In the genomic region with DNA sequence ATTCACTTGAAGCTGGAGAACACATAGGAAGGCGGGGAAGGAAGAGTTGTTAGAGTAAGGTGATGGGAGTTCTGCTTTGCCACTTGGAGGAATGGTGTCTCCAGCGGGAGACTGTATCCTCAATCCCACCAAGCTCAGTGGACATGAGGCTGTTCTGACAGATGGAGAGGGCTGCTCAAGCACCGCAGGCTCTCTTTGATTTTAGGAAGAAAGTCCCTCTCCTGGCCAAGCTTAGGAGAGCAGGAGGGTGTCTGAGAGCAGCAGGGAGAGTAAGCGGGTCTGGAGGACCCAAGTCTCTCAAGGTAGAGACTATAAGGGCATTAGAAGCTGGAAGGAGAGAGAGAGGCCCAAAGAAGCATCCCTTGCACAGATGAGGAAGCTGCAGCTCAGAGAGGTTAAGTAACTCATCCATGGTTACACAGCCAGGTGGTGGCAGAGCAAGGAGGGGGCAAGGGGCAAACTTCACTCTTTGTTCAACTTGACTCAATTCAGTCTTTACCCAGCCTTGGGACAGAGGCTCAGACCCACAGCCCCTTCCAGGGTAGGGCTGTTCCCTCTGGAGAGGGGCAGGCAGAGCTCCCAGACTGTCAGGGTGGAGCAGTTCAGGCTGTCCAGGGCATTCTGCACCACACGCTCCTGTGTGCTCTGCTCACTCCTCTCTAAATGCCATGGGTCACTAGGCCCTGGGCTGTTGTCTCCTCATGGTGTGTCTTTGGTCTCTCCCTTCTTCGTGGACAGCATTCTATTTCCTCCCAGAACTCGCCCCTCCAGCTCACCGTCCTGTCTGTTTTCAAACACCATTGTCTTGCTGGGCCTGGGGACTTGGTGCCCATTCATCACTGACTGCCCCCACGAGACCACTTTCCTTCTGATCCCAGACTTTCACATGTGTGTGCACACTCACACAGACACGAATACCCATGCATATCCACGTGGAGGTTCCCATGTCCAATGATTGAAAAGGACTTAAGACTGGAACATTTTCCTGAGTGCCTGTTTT, we compare ENCODE assay signal across 22 cellular contexts. TPM values are rescaled to one million over a fixed set of nuclear protein-coding genes. Genes with fewer than 3 reads are reported as not detected.
A peak's percentile ranks its signal among the peaks of the same experiment; 100 is the strongest.
DNase-seq lines count a peak whose midpoint lies in the region; ATAC-seq, FAIRE-seq and TF ChIP-seq lines count a peak whose summit lies in the region.
"Had no signal": no experiment of that assay in that cellular context is flagged by ENCODE, and none has a peak within 500 bp of the region (broad histone marks: within the 10 kb centered on the region; RNA-seq: fewer than 3 reads in every experiment).

No MANE protein-coding gene starts in this region.

- H3K27me3 ChIP-seq in K562 (ENCODE audit: control insufficient read depth in 2 of 2, insufficient read depth in 2 of 2, low read length in 2 of 2) (peaks cover 6 to 44% of the 10 kb centered on the region in 2 experiments), upper lobe of right lung (peaks cover 26% of the 10 kb centered on the region), testis (no peaks in the 10 kb centered on the region)

- peaks cover 6% of the 10 kb centered on the region; the same call in 1 of the 2 replicates for H4K20me1 ChIP-seq in K562 (replicated peaks; ENCODE audit: control insufficient read depth, insufficient read depth, low read length)

- TF ChIP-seq POLR2A in K562 (conservative IDR thresholded peaks at IDR 0.05) (no peak), testis (IDR thresholded peaks at IDR 0.05) (no peak)

- H2AFZ ChIP-seq in K562 (ENCODE audit: low read depth, low read length): no peak overlapping the region

- no peak for TF ChIP-seq RAD21 in K562 (CRISPR knock-in tag; conservative IDR thresholded peaks at IDR 0.05 in 1 of 2, IDR thresholded peaks at IDR 0.05 in 1 of 2)

- TF ChIP-seq CTCF in K562 (IDR thresholded peaks at IDR 0.05 in 2 of 3, conservative IDR thresholded peaks at IDR 0.05 in 1 of 3; ENCODE audit: insufficient read depth in 2 of 3, low read depth in 1 of 3, low read length in 3 of 3) (no peak), neural crest cell (conservative IDR thresholded peaks at IDR 0.05) (no peak), upper lobe of right lung (IDR thresholded peaks at IDR 0.05) (no peak), testis (IDR thresholded peaks at IDR 0.05) (no peak)

- H3K4me1 Mint-ChIP-seq in neural crest cell: no peaks in the 10 kb centered on the region

- no peak overlapping the region for H3K4me3 ChIP-seq in K562
- no peak overlapping the region for H3K4me3 ChIP-seq in upper lobe of right lung
- no peak overlapping the region for H3K4me3 ChIP-seq in testis
- H3K4me3 ChIP-seq: GM12878 had no signal

- no peak overlapping the region for H3K4me2 ChIP-seq in K562 (ENCODE audit: insufficient read depth, low read length)

- in situ Hi-C loops in K562 (cut with MboI): no loop called here

- H3K4me1 ChIP-seq in K562 (replicated peaks in 1 of 2; ENCODE audit: control insufficient read depth in 2 of 2, insufficient read depth in 2 of 2, low read length in 2 of 2): peaks cover 0 to 3% of the 10 kb centered on the region in 2 experiments; a peak in 1 of 5 replicates
- no peaks in the 10 kb centered on the region for H3K4me1 ChIP-seq in upper lobe of right lung
- no peaks in the 10 kb centered on the region for H3K4me1 ChIP-seq in testis

- no peak overlapping the region; a peak in 1 of 4 replicates for H3K9ac ChIP-seq in K562 (ENCODE audit: insufficient read depth in 1 of 2, low read depth in 2 of 2, low read length in 2 of 2)

- no peak for TF ChIP-seq EP300 in K562 (IDR thresholded peaks at IDR 0.05; ENCODE audit: low read length)

- H3K36me3 ChIP-seq in K562 (ENCODE audit: control insufficient read depth, insufficient read depth, low read length) (no peaks in the 10 kb centered on the region), upper lobe of right lung (no peaks in the 10 kb centered on the region), testis (ENCODE audit: low read depth, missing control alignments) (no peaks in the 10 kb centered on the region)

- no peaks in the 10 kb centered on the region for H3K9me1 ChIP-seq in K562 (ENCODE audit: control insufficient read depth, insufficient read depth, low read length)

- peaks cover 30% of the 10 kb centered on the region for H3K27me3 Mint-ChIP-seq in neural crest cell (ENCODE audit: low read depth)

- no TSS peak for BruUV-seq in K562 (replicated peaks; lab: Mats Ljungman, UMichigan)

- peak; percentile 17 for DNase-seq in activated CD4-positive, CD25-positive, alpha-beta regulatory T cell treated with anti-CD3 and anti-CD28 coated beads, Interleukin-2, amount 50 U/mL, for 72 hours
- no peak for DNase-seq in activated CD4-positive, CD25-positive, alpha-beta regulatory T cell (lab: John Stamatoyannopoulos, UW)
- DNase-seq in K562 (ENCODE audit: extremely low read depth in 1 of 4, low spot score in 3 of 4): no peak
- no peak for DNase-seq in neural crest cell (ENCODE audit: low read depth, low spot score)
- peak; percentile 32 for DNase-seq in upper lobe of right lung
- DNase-seq in inferior parietal cortex (ENCODE audit: extremely low spot score): no peak
- DNase-seq in testis: no peak
- DNase-seq: CD8-positive, alpha-beta T cell; DMS79 treated with DMSO at 0.1 percent for 48 hours; GOT3; KG1; NCI-H1436 treated with DMSO at 0.1 percent for 48 hours; NCI-H2029 treated with DMSO at 0.1 percent for 48 hours; NCI-H774; SHP77 had no signal

- CTCF ChIA-PET in K562 (lab: Yijun Ruan, JAX; ENCODE audit: low intra/inter-chr PET ratio): no interaction called here

- 0 out of 3 replicates have a peak, but pooled peaks have one; percentile 18 for ATAC-seq in K562
- no peak for ATAC-seq in upper lobe of right lung
- no peak for ATAC-seq in GM21528 (IDR thresholded peaks at IDR 0.05; ENCODE audit: low FRiP score, unreplicated experiment)
- ATAC-seq: CD8-positive, alpha-beta T cell; GM12878 had no signal

- WGBS in K562 (ENCODE audit: insufficient coverage, low coverage, missing lambda C conversion rate): under 1% methylated on average over 11 of the region's 11 CpGs
- WGBS in testis, 2 donors: 75 to 81% methylated on average over 11 of the region's 11 CpGs

- POLR2A ChIA-PET in K562 (lab: Yijun Ruan, JAX): interaction anchor here (0.9 kb wide), 1 partner anchor 31 kb away, joined by 4 read pairs; no protein-coding TSS in a partner anchor

- no peaks in the 10 kb centered on the region for H3K36me3 Mint-ChIP-seq in neural crest cell (ENCODE audit: low read depth)
- H3K36me3 Mint-ChIP-seq: CD8-positive, alpha-beta T cell had no signal

- no peak overlapping the region for H3K4me3 Mint-ChIP-seq in neural crest cell
- H3K4me3 Mint-ChIP-seq: CD8-positive, alpha-beta T cell had no signal

- intact Hi-C loops in K562 (cut with micrococcal nuclease) (no loop called here), upper lobe of right lung (cut with DNase I) (no loop called here), testis (cut with DNase I; ENCODE audit: low total_unique reads) (no loop called here)

- no peaks in the 10 kb centered on the region for H3K9me3 Mint-ChIP-seq in neural crest cell
- H3K9me3 Mint-ChIP-seq: CD8-positive, alpha-beta T cell had no signal

- H3K79me2 ChIP-seq in K562 (ENCODE audit: control insufficient read depth, insufficient read depth, low read length): no peaks in the 10 kb centered on the region

- FAIRE-seq in K562 (lab: Jason Lieb, UNC): no peak
- FAIRE-seq: G401.6, GM12878 had no signal

- no peaks in the 10 kb centered on the region for H3K9me3 ChIP-seq in K562 (replicated peaks; ENCODE audit: control insufficient read depth, insufficient read depth, low read depth, low read length)
- no peaks in the 10 kb centered on the region for H3K9me3 ChIP-seq in upper lobe of right lung
- no peaks in the 10 kb centered on the region for H3K9me3 ChIP-seq in testis

- no peak overlapping the region for H3K27ac ChIP-seq in K562 (ENCODE audit: extremely low read depth, low read depth, low read length)
- H3K27ac ChIP-seq in upper lobe of right lung: no peak overlapping the region
- H3K27ac ChIP-seq in testis: no peak overlapping the region

- H3K27ac Mint-ChIP-seq in neural crest cell (ENCODE audit: unreplicated experiment): peak overlapping the region; percentile 64
- H3K27ac Mint-ChIP-seq: CD8-positive, alpha-beta T cell had no signal

RNA-seq across cellular contexts. Expression of a gene that starts 8.9 kb away (rescaled TPM):
- not detected in 2 replicates for total RNA-seq in K562 (2011; cell fraction: chromatin; rRNA removed; ENCODE audit: low replicate concordance)
- total RNA-seq in K562 (2011; cell fraction: nucleolus; rRNA removed): not detected in 2 replicates
- not detected in 2 replicates for total RNA-seq in K562 (2011; cell fraction: nucleoplasm; rRNA removed)
- total RNA-seq in K562 (2014; rRNA removed): not detected in 2 replicates
- not detected in 2 replicates for total RNA-seq in K562 (2014; rRNA removed; fragmentation: Illumina TruSeq; extraction: Trizol)
- not detected in 2 replicates for total RNA-seq in K562 (2015; rRNA removed; fragmentation: Illumina TruSeq; extraction: Trizol)
- total RNA-seq in K562 (2021): not detected in 2 replicates
- not detected in 2 replicates for polyA plus RNA-seq in K562 (2011; rRNA removed)
- polyA plus RNA-seq in K562 (2011; cell fraction: cytosol; rRNA removed): not detected in 2 replicates
- polyA plus RNA-seq in K562 (2011; cell fraction: nucleus; rRNA removed): not detected in 2 replicates
- not detected in 2 replicates for polyA plus RNA-seq in K562 (2012)
- not detected in 2 replicates for polyA plus RNA-seq in K562 (2014; fragmentation: Illumina TruSeq; extraction: Trizol)
- polyA plus RNA-seq in K562 (2014; fragmentation: Nextera tagmentation; extraction: Ambion mirVana): not detected
- not detected in 2 replicates for polyA plus RNA-seq in K562 (2014; rRNA removed)
- not detected in 2 replicates for polyA minus RNA-seq in K562 (2011; rRNA and poly(A)+ RNA removed)
- not detected in 2 replicates for polyA minus RNA-seq in K562 (2011; cell fraction: cytosol; rRNA and poly(A)+ RNA removed)
- not detected in 2 replicates for polyA minus RNA-seq in K562 (2011; cell fraction: nucleus; rRNA and poly(A)+ RNA removed)
- 2.7 and 3.3 TPM in 2 replicates for total RNA-seq in neural crest cell
- not detected for total RNA-seq in upper lobe of right lung
- 1 to 10 TPM in 1 of 2 donors, under 1 TPM in 1; 0.93 to 1.7 TPM for total RNA-seq in testis
- polyA plus RNA-seq in testis (ENCODE audit: insufficient read depth, low read depth, low replicate concordance): 0.75 TPM
- total RNA-seq: A172; CD8-positive, alpha-beta T cell; GM12878; M059J; NCI-H460 had no signal
- polyA plus RNA-seq: BJ, GM12878 had no signal

RNA-seq across cellular contexts. Expression of a gene that starts 12.6 kb away (rescaled TPM):
- not detected in 2 replicates for total RNA-seq in K562 (2011; cell fraction: chromatin; rRNA removed; ENCODE audit: low replicate concordance)
- not detected in 2 replicates for total RNA-seq in K562 (2011; cell fraction: nucleolus; rRNA removed)
- total RNA-seq in K562 (2011; cell fraction: nucleoplasm; rRNA removed): not detected in 2 replicates
- total RNA-seq in K562 (2014; rRNA removed) (not detected in 2 replicates), K562 (2014; rRNA removed; fragmentation: Illumina TruSeq; extraction: Trizol) (not detected in 2 replicates), K562 (2015; rRNA removed; fragmentation: Illumina TruSeq; extraction: Trizol) (not detected in 2 replicates), K562 (2021) (not detected in 2 replicates), neural crest cell (16.7 and 17.9 TPM in 2 replicates), upper lobe of right lung (not detected), testis (not detected)
- polyA plus RNA-seq in K562 (2011; rRNA removed) (not detected in 2 replicates), K562 (2014; fragmentation: Illumina TruSeq; extraction: Trizol) (not detected in 2 replicates), K562 (2014; fragmentation: Nextera tagmentation; extraction: Ambion mirVana) (not detected), K562 (2014; rRNA removed) (not detected in 2 replicates), testis (ENCODE audit: insufficient read depth, low read depth, low replicate concordance) (not detected)
- polyA plus RNA-seq in K562 (2011; cell fraction: cytosol; rRNA removed): not detected in 2 replicates
- not detected in 2 replicates for polyA plus RNA-seq in K562 (2011; cell fraction: nucleus; rRNA removed)
- not detected in 2 replicates for polyA plus RNA-seq in K562 (2012)
- polyA minus RNA-seq in K562 (2011; rRNA and poly(A)+ RNA removed): not detected in 2 replicates
- polyA minus RNA-seq in K562 (2011; cell fraction: cytosol; rRNA and poly(A)+ RNA removed): not detected in 2 replicates
- polyA minus RNA-seq in K562 (2011; cell fraction: nucleus; rRNA and poly(A)+ RNA removed): not detected in 2 replicates
- total RNA-seq: A172; CD8-positive, alpha-beta T cell; GM12878; M059J; NCI-H460 had no signal
- polyA plus RNA-seq: BJ, GM12878 had no signal

RNA-seq across cellular contexts. Expression of a gene that starts 56.7 kb away (rescaled TPM):
- not detected in 2 replicates for total RNA-seq in K562 (2011; cell fraction: chromatin; rRNA removed; ENCODE audit: low replicate concordance)
- not detected in 2 replicates for total RNA-seq in K562 (2011; cell fraction: nucleolus; rRNA removed)
- not detected in 2 replicates for total RNA-seq in K562 (2011; cell fraction: nucleoplasm; rRNA removed)
- not detected in 2 replicates for total RNA-seq in K562 (2014; rRNA removed)
- total RNA-seq in K562 (2014; rRNA removed; fragmentation: Illumina TruSeq; extraction: Trizol): not detected in 2 replicates
- total RNA-seq in K562 (2015; rRNA removed; fragmentation: Illumina TruSeq; extraction: Trizol): not detected in 2 replicates
- total RNA-seq in K562 (2021): not detected in 2 replicates
- not detected in 2 replicates for polyA plus RNA-seq in K562 (2011; rRNA removed)
- polyA plus RNA-seq in K562 (2011; cell fraction: cytosol; rRNA removed): not detected in 2 replicates
- not detected in 2 replicates for polyA plus RNA-seq in K562 (2011; cell fraction: nucleus; rRNA removed)
- polyA plus RNA-seq in K562 (2012): not detected in 2 replicates
- not detected in 2 replicates for polyA plus RNA-seq in K562 (2014; fragmentation: Illumina TruSeq; extraction: Trizol)
- polyA plus RNA-seq in K562 (2014; fragmentation: Nextera tagmentation; extraction: Ambion mirVana): not detected
- polyA plus RNA-seq in K562 (2014; rRNA removed): not detected in 2 replicates
- polyA minus RNA-seq in K562 (2011; rRNA and poly(A)+ RNA removed): not detected in 2 replicates
- not detected in 2 replicates for polyA minus RNA-seq in K562 (2011; cell fraction: cytosol; rRNA and poly(A)+ RNA removed)
- not detected in 2 replicates for polyA minus RNA-seq in K562 (2011; cell fraction: nucleus; rRNA and poly(A)+ RNA removed)
- total RNA-seq in neural crest cell: 0.14 TPM in 1 of 2 replicates, not detected in the other
- total RNA-seq in upper lobe of right lung: not detected
- total RNA-seq in testis: 10 to 100 TPM; 14.8 to 33.5 TPM
- polyA plus RNA-seq in testis (ENCODE audit: insufficient read depth, low read depth, low replicate concordance): 139 TPM
- total RNA-seq: A172; CD8-positive, alpha-beta T cell; GM12878; M059J; NCI-H460 had no signal
- polyA plus RNA-seq: BJ, GM12878 had no signal

Comparison
In these comparisons a context has a peak if more than half of its experiments do, and no peak if none do; other contexts are left out.
1. DNase-seq: peak in activated CD4-positive, CD25-positive, alpha-beta regulatory T cell treated with anti-CD3 and anti-CD28 coated beads, Interleukin-2, amount 50 U/mL, for 72 hours (single experiment) and upper lobe of right lung (single experiment); none in activated CD4-positive, CD25-positive, alpha-beta regulatory T cell (0 of 4), K562 (0 of 4), neural crest cell (single experiment), inferior parietal cortex (single experiment) and testis (single experiment).
2. RNA of a gene that starts 12.6 kb away (total RNA-seq): 16.7 to 17.9 TPM in neural crest cell; not detected in testis, not detected in K562 and not detected in upper lobe of right lung (single experiment); every median in the first group is over 10 times any median in the second.
3. RNA of a gene that starts 56.7 kb away (total RNA-seq): 14.8 to 33.5 TPM in testis; 0.14 TPM in neural crest cell, not detected in K562 and not detected in upper lobe of right lung (single experiment); every median in the first group is over 10 times any median in the second.